In genomic region chr1:203273206-203273868, GRCh38 we compare ENCODE assay signal across 1 cellular context.
TF ChIP-seq lines count a peak whose summit lies in the region.

No MANE protein-coding gene starts in this region.

TF ChIP-seq in GM12878, 131 proteins besides CTCF, POLR2A, EP300 and RAD21 (continued from another document):
- TF ChIP-seq IRF5 (IDR thresholded peaks at IDR 0.05; ENCODE audit: borderline replicate concordance) (no peak), E2F8 (IDR thresholded peaks at IDR 0.05; ENCODE audit: low read depth, partially characterized antibody) (no peak), JUND (IDR thresholded peaks at IDR 0.05; ENCODE audit: low read depth, low read length) (no peak), EGR1 (IDR thresholded peaks at IDR 0.05; ENCODE audit: borderline replicate concordance in 1 of 2, low read depth in 2 of 2, low read length in 2 of 2) (no peak; a peak in 1 of 3 replicates), KLF5 (IDR thresholded peaks at IDR 0.05; ENCODE audit: partially characterized antibody) (peak; percentile 57), RB1 (IDR thresholded peaks at IDR 0.05; ENCODE audit: borderline replicate concordance) (peak; percentile 91; the same call in 1 of the 2 replicates), PRDM15 (CRISPR knock-in tag; IDR thresholded peaks at IDR 0.05) (no peak), NKRF (conservative IDR thresholded peaks at IDR 0.05) (peak; percentile 54; the same call in 1 of the 2 replicates), WRNIP1 (IDR thresholded peaks at IDR 0.05; ENCODE audit: borderline replicate concordance, low read depth, low read length) (0 out of 2 replicates have a peak, but pooled peaks have one; percentile 76), RAD51 (IDR thresholded peaks at IDR 0.05) (0 out of 2 replicates have a peak, but pooled peaks have one; percentile 31)
